9 cellular contexts compared by ENCODE assay signal in the genomic region with DNA sequence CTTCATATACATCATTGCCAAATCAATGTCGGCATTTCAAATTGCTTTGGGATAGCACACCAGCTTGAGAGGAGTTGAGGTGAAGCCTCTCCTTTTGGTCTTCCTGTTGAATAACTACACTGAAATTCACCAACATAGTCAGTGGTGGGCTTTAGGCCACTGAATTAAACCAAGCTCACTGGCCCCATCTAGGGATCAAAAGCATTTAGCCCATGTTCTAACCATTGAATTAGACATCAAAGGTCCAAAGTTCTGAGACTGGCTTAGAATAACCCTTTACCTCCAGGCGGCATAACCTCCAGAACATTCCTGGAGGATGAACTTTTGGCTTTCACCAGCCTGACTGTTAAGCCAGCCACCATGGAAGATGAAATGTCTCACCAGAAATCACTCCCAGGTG. TPM values are rescaled to one million over a fixed set of nuclear protein-coding genes. Genes with fewer than 3 reads are reported as not detected.
DNase-seq lines count a peak whose midpoint lies in the region; TF ChIP-seq lines count a peak whose summit lies in the region.
"Had no signal": no experiment of that assay in that cellular context is flagged by ENCODE, and none has a peak within 500 bp of the region (broad histone marks: within the 10 kb centered on the region; RNA-seq: fewer than 3 reads in every experiment).

No MANE protein-coding gene starts in this region.

- no peaks in the 10 kb centered on the region for H3K27me3 ChIP-seq in MM.1S (replicated peaks; ENCODE audit: insufficient read depth, low read length)
- no peaks in the 10 kb centered on the region for H3K27me3 ChIP-seq in trophoblast cell (ENCODE audit: insufficient read depth, low read length)

- H4K8ac ChIP-seq in trophoblast cell (ENCODE audit: low read depth, low read length) = no peak overlapping the region

- H3K4me2 ChIP-seq in MM.1S (ENCODE audit: low read depth, low read length) (no peak overlapping the region), trophoblast cell (ENCODE audit: low read length) (no peak overlapping the region)

- H3K9ac ChIP-seq in MM.1S (ENCODE audit: low read length) (no peak overlapping the region), trophoblast cell (ENCODE audit: low read length) (no peak overlapping the region)

- H3K9me3 ChIP-seq in MM.1S (replicated peaks; ENCODE audit: insufficient read depth, low read length) (no peaks in the 10 kb centered on the region), trophoblast cell (ENCODE audit: insufficient read depth, low read depth, low read length) (no peaks in the 10 kb centered on the region)

- no peak overlapping the region for H3K23ac ChIP-seq in trophoblast cell (ENCODE audit: low read length)

- no peak overlapping the region for H3K18ac ChIP-seq in trophoblast cell (ENCODE audit: low read length)

- H3K79me1 ChIP-seq in trophoblast cell (ENCODE audit: low read length) = peaks cover 6% of the 10 kb centered on the region

- H3K79me2 ChIP-seq in MM.1S (ENCODE audit: low read length) (no peaks in the 10 kb centered on the region), trophoblast cell (ENCODE audit: control insufficient read depth, insufficient read depth, low read length, poor library complexity) (no peaks in the 10 kb centered on the region)

- H2AFZ ChIP-seq in MM.1S (ENCODE audit: low read length) (no peak overlapping the region), trophoblast cell (ENCODE audit: insufficient read depth, low read length, poor library complexity) (no peak overlapping the region)

- H3K4me3 ChIP-seq in MM.1S (ENCODE audit: low read length) (no peak overlapping the region), choroid plexus epithelial cell (ENCODE audit: low read depth, low read length) (no peak overlapping the region), trophoblast cell (ENCODE audit: low read depth, low read length) (no peak overlapping the region)

- peak overlapping the region; percentile 51 for H2BK12ac ChIP-seq in trophoblast cell (ENCODE audit: low read length)

- peak; percentile 25 for DNase-seq in NCI-H748 (lab: John Stamatoyannopoulos, UW; ENCODE audit: unreplicated experiment)
- no peak for DNase-seq in NCI-H748 treated with DMSO at 0.1 percent for 48 hours (lab: John Stamatoyannopoulos, UW)
- DNase-seq in MM.1S = peak; percentile 27
- peak; percentile 79 for DNase-seq in choroid plexus epithelial cell (ENCODE audit: low read depth)
- peak in 1 of 2 donors; percentile 43 for DNase-seq in trophoblast cell
- no peak for DNase-seq in iPS-NIHi11 (ENCODE audit: low spot score)
- no peak for DNase-seq in activated T-cell treated with anti-CD3 and anti-CD28 coated beads, Interleukin-2, amount 50 U/mL, for 1 hour
- no peak for DNase-seq in NCI-H2107 (lab: John Stamatoyannopoulos, UW)
- DNase-seq: foreskin melanocyte had no signal

- no CpG with 5 or more reads among the region's 2 CpGs for WGBS in trophoblast cell (ENCODE audit: extremely low coverage, insufficient coverage, insufficient read length)

- peak overlapping the region; percentile 54 for H4K91ac ChIP-seq in trophoblast cell (ENCODE audit: low read depth, low read length)

- no peaks in the 10 kb centered on the region for H4K20me1 ChIP-seq in MM.1S (ENCODE audit: insufficient read depth, low read length)

- peak; percentile 48 for TF ChIP-seq CTCF in MM.1S (IDR thresholded peaks at IDR 0.05; ENCODE audit: low read length)
- TF ChIP-seq CTCF in choroid plexus epithelial cell (conservative IDR thresholded peaks at IDR 0.05; ENCODE audit: low read depth, low read length) = peak; percentile 68

- H3K4ac ChIP-seq in trophoblast cell (ENCODE audit: low read depth, low read length) = no peak overlapping the region

- H3K4me1 ChIP-seq in MM.1S (ENCODE audit: low read length) (no peaks in the 10 kb centered on the region), trophoblast cell (ENCODE audit: control insufficient read depth in 1 of 2, insufficient read depth in 2 of 2, low read length in 2 of 2) (peaks cover 6 to 16% of the 10 kb centered on the region in 2 experiments)

- H3K27ac ChIP-seq in MM.1S (ENCODE audit: low read length) (no peak overlapping the region), trophoblast cell (ENCODE audit: low read depth, low read length) (no peak overlapping the region)

- H3K36me3 ChIP-seq in MM.1S (replicated peaks; ENCODE audit: insufficient read depth, low read length) (no peaks in the 10 kb centered on the region), trophoblast cell (ENCODE audit: control insufficient read depth in 1 of 2, insufficient read depth in 2 of 2, low read length in 2 of 2) (no peaks in the 10 kb centered on the region)

- H2AK5ac ChIP-seq in trophoblast cell (ENCODE audit: low read length) = peak overlapping the region; percentile 13

- H2BK5ac ChIP-seq in trophoblast cell (ENCODE audit: low read depth, low read length, poor library complexity) = no peak overlapping the region

- no peak overlapping the region for H4K12ac ChIP-seq in trophoblast cell (ENCODE audit: low read depth, low read length)

- no peaks in the 10 kb centered on the region for H3K9me2 ChIP-seq in MM.1S (replicated peaks; ENCODE audit: insufficient read depth, low read length)

- no peaks in the 10 kb centered on the region for H3F3A ChIP-seq in MM.1S (ENCODE audit: insufficient read depth, low read length)

- no peak overlapping the region for H3K14ac ChIP-seq in trophoblast cell (ENCODE audit: low read length)

- H2BK120ac ChIP-seq in trophoblast cell (ENCODE audit: insufficient read depth, low read length, poor library complexity) = no peak overlapping the region

RNA-seq across cellular contexts. Expression of gene BPGM, which starts 54.6 kb away (rescaled TPM):
- 21.2 and 21.3 TPM in 2 replicates for polyA plus RNA-seq in trophoblast cell (2013)

Comparison
In these comparisons a context has a peak if more than half of its experiments do, and no peak if none do; other contexts are left out.
1. DNase-seq: peak in NCI-H748 (single experiment), MM.1S (single experiment) and choroid plexus epithelial cell (single experiment); none in NCI-H748 treated with DMSO at 0.1 percent for 48 hours (single experiment), iPS-NIHi11 (single experiment), activated T-cell treated with anti-CD3 and anti-CD28 coated beads, Interleukin-2, amount 50 U/mL, for 1 hour (single experiment) and NCI-H2107 (single experiment).